Comparison of ENCODE assay signal across 10 cellular contexts in genomic region chr10:45557275-45557905, GRCh38.
DNase-seq lines count a peak whose midpoint lies in the region; ATAC-seq, FAIRE-seq and TF ChIP-seq lines count a peak whose summit lies in the region.
"Had no signal": no experiment of that assay in that cellular context is flagged by ENCODE, and none has a peak within 500 bp of the region (broad histone marks: within the 10 kb centered on the region; RNA-seq: fewer than 3 reads in every experiment).

No MANE protein-coding gene starts in this region.

- H3K9me3 ChIP-seq in endothelial cell of umbilical vein (replicated peaks; ENCODE audit: control insufficient read depth, insufficient read depth, low read length), result no peaks in the 10 kb centered on the region
- H3K9me3 ChIP-seq: heart left ventricle had no signal

- FAIRE-seq in endothelial cell of umbilical vein (lab: Jason Lieb, UNC), result peak; percentile 87

- intact Hi-C loops in endothelial cell of umbilical vein (cut with micrococcal nuclease), result loop anchor here (1.0 to 2.0 kb wide), 2 partner anchors 25 to 37 kb away; no protein-coding TSS in a partner anchor
- intact Hi-C loops in Calu3 (cut with micrococcal nuclease; ENCODE audit: unreplicated experiment), result no loop called here

- dilution Hi-C loops in endothelial cell of umbilical vein (cut with MboI; ENCODE audit: extremely low pct_ligation_motif_present, low sequenced_read_pairs), result no loop called here

- H3K36me3 Mint-ChIP-seq in Calu3 (ENCODE audit: insufficient read depth, unreplicated experiment), result no peaks in the 10 kb centered on the region

- TF ChIP-seq POLR2A in endothelial cell of umbilical vein (IDR thresholded peaks at IDR 0.05; ENCODE audit: low read depth, low read length), result no peak

- H3K27me3 Mint-ChIP-seq in Calu3 (ENCODE audit: unreplicated experiment), result no peaks in the 10 kb centered on the region

- H3K36me3 ChIP-seq in endothelial cell of umbilical vein (ENCODE audit: control insufficient read depth in 2 of 2, extremely low read depth in 1 of 2, insufficient read depth in 2 of 2, low read length in 2 of 2), result no peaks in the 10 kb centered on the region
- H3K36me3 ChIP-seq: heart left ventricle had no signal

- H3K4me2 ChIP-seq in endothelial cell of umbilical vein (ENCODE audit: insufficient read depth, low read length), result peak overlapping the region; percentile 23

- H3K27ac ChIP-seq in endothelial cell of umbilical vein (ENCODE audit: insufficient read depth, low read depth, low read length), result peak overlapping the region; percentile 47

- POLR2A ChIA-PET in endothelial cell of umbilical vein (lab: Charles Lee), result no interaction called here

- no peak overlapping the region for H3K4me3 Mint-ChIP-seq in Calu3 (ENCODE audit: low read depth, unreplicated experiment)

- DNase-seq in AML-193 (lab: John Stamatoyannopoulos, UW) (peak; percentile 71 to 74), NOMO-1 (lab: John Stamatoyannopoulos, UW; ENCODE audit: unreplicated experiment in 2 of 2) (peak; percentile 32 to 66), endothelial cell of umbilical vein (ENCODE audit: low read depth, low spot score) (peak; percentile 93), NCI-H1092 treated with DMSO at 0.1 percent for 48 hours (lab: John Stamatoyannopoulos, UW) (no peak), NCI-H2227 (lab: John Stamatoyannopoulos, UW; ENCODE audit: unreplicated experiment) (no peak), Calu3 (no peak), SW480 (ENCODE audit: low spot score) (no peak)
- DNase-seq: heart left ventricle, NCI-H748 treated with DMSO at 0.1 percent for 48 hours had no signal

- no peak overlapping the region for H2AFZ ChIP-seq in endothelial cell of umbilical vein (ENCODE audit: low read depth, low read length)

- no peaks in the 10 kb centered on the region for H3K4me1 Mint-ChIP-seq in Calu3 (ENCODE audit: low read depth, unreplicated experiment)

- H3K79me2 ChIP-seq in endothelial cell of umbilical vein (ENCODE audit: control insufficient read depth, insufficient read depth, low read length), result no peaks in the 10 kb centered on the region

- BruUV-seq in endothelial cell of umbilical vein (replicated peaks; lab: Mats Ljungman, UMichigan) (no TSS peak), Calu3 (replicated peaks; lab: Mats Ljungman, UMichigan) (no TSS peak)

- H4K20me1 ChIP-seq in endothelial cell of umbilical vein (replicated peaks; ENCODE audit: control insufficient read depth, extremely low read depth, insufficient read depth, low read length), result no peaks in the 10 kb centered on the region

- no peaks in the 10 kb centered on the region for H3K9me1 ChIP-seq in endothelial cell of umbilical vein (replicated peaks; ENCODE audit: control insufficient read depth, extremely low read depth, insufficient read depth, low read length)

- H3K27me3 ChIP-seq in endothelial cell of umbilical vein (ENCODE audit: control insufficient read depth in 2 of 2, insufficient read depth in 2 of 2, low read length in 2 of 2), result no peaks in the 10 kb centered on the region
- H3K27me3 ChIP-seq: heart left ventricle had no signal

- no peak for TF ChIP-seq CTCF in endothelial cell of umbilical vein (IDR thresholded peaks at IDR 0.05; ENCODE audit: extremely low read depth in 1 of 2, insufficient read depth in 1 of 2, low read depth in 1 of 2, low read length in 2 of 2)
- TF ChIP-seq CTCF in Calu3 (IDR thresholded peaks at IDR 0.05; ENCODE audit: unreplicated experiment), result no peak

- no peaks in the 10 kb centered on the region for H3K9me3 Mint-ChIP-seq in Calu3 (ENCODE audit: low read depth, unreplicated experiment)

- no peak overlapping the region for H3K9ac ChIP-seq in endothelial cell of umbilical vein (replicated peaks; ENCODE audit: extremely low read depth, insufficient read depth, low read length)

- ATAC-seq in GM19395 (IDR thresholded peaks at IDR 0.05; ENCODE audit: unreplicated experiment), result peak; percentile 75

- H3K4me3 ChIP-seq in endothelial cell of umbilical vein (replicated peaks in 1 of 3; ENCODE audit: insufficient read depth in 1 of 3, low read depth in 1 of 3, low read length in 3 of 3), result no peak overlapping the region

- H3K27ac Mint-ChIP-seq in Calu3 (ENCODE audit: unreplicated experiment), result no peak overlapping the region

- H3K4me1 ChIP-seq in endothelial cell of umbilical vein (ENCODE audit: control insufficient read depth, extremely low read depth, insufficient read depth, low read length), result peaks cover 26% of the 10 kb centered on the region

- CTCF ChIA-PET in endothelial cell of umbilical vein (lab: Charles Lee) (interaction anchor here (0.6 to 1.3 kb wide), 2 partner anchors 12 to 92 kb away, joined by 3 to 4 read pairs; no protein-coding TSS in a partner anchor), Calu3 (lab: Charles Lee) (no interaction called here)

TF ChIP-seq in endothelial cell of umbilical vein, 7 proteins besides CTCF, POLR2A, EP300 and RAD21:
- TF ChIP-seq FOS (IDR thresholded peaks at IDR 0.05; ENCODE audit: borderline replicate concordance, insufficient read depth, low read length), result peak; percentile 54
- TF ChIP-seq MAX (IDR thresholded peaks at IDR 0.05; ENCODE audit: insufficient read depth, insufficient read length), result no peak
- peak; percentile 72 for TF ChIP-seq POLR2AphosphoS5 (IDR thresholded peaks at IDR 0.05; ENCODE audit: insufficient read depth, low read depth, low read length)
- peak; percentile 86 for TF ChIP-seq GATA2 (IDR thresholded peaks at IDR 0.05; ENCODE audit: insufficient read depth, insufficient read length, low read depth, low read length)
- no peak for TF ChIP-seq MYC (IDR thresholded peaks at IDR 0.05; ENCODE audit: low read depth, low read length)

Comparison
In these comparisons a context has a peak if more than half of its experiments do, and no peak if none do; other contexts are left out.
1. DNase-seq: peak in AML-193 (2 of 2), NOMO-1 (2 of 2) and endothelial cell of umbilical vein (single experiment); none in NCI-H1092 treated with DMSO at 0.1 percent for 48 hours (single experiment), NCI-H2227 (single experiment), Calu3 (single experiment) and SW480 (single experiment).